Comparison of ENCODE assay signal across 8 cellular contexts in the genomic region with DNA sequence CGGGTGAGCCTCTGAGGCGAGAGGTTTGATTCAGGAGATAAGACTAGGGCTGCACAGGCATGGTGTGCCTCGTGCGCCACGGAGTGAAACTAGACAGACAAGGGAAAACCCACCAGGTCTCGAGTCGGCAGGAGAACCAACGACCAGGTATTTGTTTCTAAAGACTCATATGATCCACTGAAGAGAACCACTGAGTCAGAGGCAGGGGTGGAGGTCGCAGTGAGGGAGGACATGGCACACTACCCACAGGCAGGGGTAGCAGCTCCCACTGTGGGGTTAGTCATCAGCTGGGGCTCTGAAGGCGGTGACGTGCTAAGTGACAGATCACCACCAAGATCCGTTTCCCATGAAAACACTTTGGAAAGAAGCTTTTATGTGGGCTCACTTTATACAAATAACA. TPM values are rescaled to one million over a fixed set of nuclear protein-coding genes. Genes with fewer than 3 reads are reported as not detected.
DNase-seq lines count a peak whose midpoint lies in the region; ATAC-seq and TF ChIP-seq lines count a peak whose summit lies in the region.

No MANE protein-coding gene starts in this region.

- H3K36me3 ChIP-seq in thoracic aorta, result no peaks in the 10 kb centered on the region

- peaks cover 68 to 85% of the 10 kb centered on the region in 2 donors for H3K4me1 Mint-ChIP-seq in natural killer cell treated with Interleukin-12 subunit alpha and Interleukin-12 subunit beta and Interleukin-15 and Interleukin-18, amount 100 ng/mL, for 72 hours (ENCODE audit: low read depth in 2 of 2)

- H3K9me3 ChIP-seq in thoracic aorta, result no peaks in the 10 kb centered on the region

- H3K4me3 Mint-ChIP-seq in natural killer cell treated with Interleukin-12 subunit alpha and Interleukin-12 subunit beta and Interleukin-15 and Interleukin-18, amount 100 ng/mL, for 72 hours, result peak overlapping the region; percentile 87

- H3K27me3 ChIP-seq in thoracic aorta (replicated peaks; ENCODE audit: insufficient read depth), result no peaks in the 10 kb centered on the region

- H3K4me3 ChIP-seq in thoracic aorta, result peak overlapping the region; percentile 56

- TF ChIP-seq CTCF in thoracic aorta (IDR thresholded peaks at IDR 0.05), result no peak

- H3K27ac ChIP-seq in thoracic aorta, result peak overlapping the region in 1 of 2 donors; percentile 43

- peak overlapping the region; percentile 85 to 94 for H3K27ac Mint-ChIP-seq in natural killer cell treated with Interleukin-12 subunit alpha and Interleukin-12 subunit beta and Interleukin-15 and Interleukin-18, amount 100 ng/mL, for 72 hours

- ATAC-seq in natural killer cell treated with Interleukin-12 subunit alpha and Interleukin-12 subunit beta and Interleukin-15 and Interleukin-18, amount 100 ng/mL, for 72 hours, result peak; percentile 91 to 94
- ATAC-seq in thoracic aorta (ENCODE audit: insufficient number of reproducible peaks, low FRiP score, low read depth) (peak; percentile 30), GM18498 (IDR thresholded peaks at IDR 0.05; ENCODE audit: unreplicated experiment) (no peak)

- peak; percentile 53 for DNase-seq in NK-92 treated with Interleukin-12 subunit alpha and Interleukin-12 subunit beta, amount 100 ng/mL, for 24 hours (lab: John Stamatoyannopoulos, UW)
- no peak for DNase-seq in NK-92 (lab: John Stamatoyannopoulos, UW; ENCODE audit: unreplicated experiment)
- peak; percentile 89 for DNase-seq in activated naive CD4-positive, alpha-beta T cell treated with Interleukin-2 at 50 U/mL for 16 hours
- peak; percentile 78 for DNase-seq in natural killer cell treated with Interleukin-12 subunit alpha and Interleukin-12 subunit beta and Interleukin-15 and Interleukin-18, amount 100 ng/mL, for 72 hours (ENCODE audit: low spot score)
- no peak for DNase-seq in thoracic aorta (ENCODE audit: low spot score)
- DNase-seq in iPS-NIHi11 (ENCODE audit: low spot score), result no peak
- DNase-seq in NCI-H2029 treated with DMSO at 0.1 percent for 48 hours (lab: John Stamatoyannopoulos, UW), result no peak

- H3K27me3 Mint-ChIP-seq in natural killer cell treated with Interleukin-12 subunit alpha and Interleukin-12 subunit beta and Interleukin-15 and Interleukin-18, amount 100 ng/mL, for 72 hours, result no peaks in the 10 kb centered on the region

- H3K4me1 ChIP-seq in thoracic aorta (ENCODE audit: control insufficient read depth in 1 of 2, low read depth in 2 of 2), result peaks cover 58 to 96% of the 10 kb centered on the region in 2 donors

- no peaks in the 10 kb centered on the region for H3K36me3 Mint-ChIP-seq in natural killer cell treated with Interleukin-12 subunit alpha and Interleukin-12 subunit beta and Interleukin-15 and Interleukin-18, amount 100 ng/mL, for 72 hours

- H3K9me3 Mint-ChIP-seq in natural killer cell treated with Interleukin-12 subunit alpha and Interleukin-12 subunit beta and Interleukin-15 and Interleukin-18, amount 100 ng/mL, for 72 hours, result no peaks in the 10 kb centered on the region

RNA-seq across cellular contexts. Expression of a gene that starts 45.7 kb away (rescaled TPM):
- total RNA-seq in natural killer cell treated with Interleukin-12 subunit alpha and Interleukin-12 subunit beta and Interleukin-15 and Interleukin-18, amount 100 ng/mL, for 72 hours, result 10 to 100 TPM; 91.2 to 93.3 TPM
- total RNA-seq in thoracic aorta, result 100 to 1,000 TPM in 1 of 2 donors, 10 to 100 TPM in 1; 35.7 to 153 TPM

Comparison
In these comparisons a context has a peak if more than half of its experiments do, and no peak if none do; other contexts are left out.
1. DNase-seq: peak in NK-92 treated with Interleukin-12 subunit alpha and Interleukin-12 subunit beta, amount 100 ng/mL, for 24 hours (single experiment), activated naive CD4-positive, alpha-beta T cell treated with Interleukin-2 at 50 U/mL for 16 hours (single experiment) and natural killer cell treated with Interleukin-12 subunit alpha and Interleukin-12 subunit beta and Interleukin-15 and Interleukin-18, amount 100 ng/mL, for 72 hours (single experiment); none in NK-92 (single experiment), thoracic aorta (single experiment), iPS-NIHi11 (single experiment) and NCI-H2029 treated with DMSO at 0.1 percent for 48 hours (single experiment).